ENCODE assay signal across 13 cellular contexts in genomic region chr5:82050955-82051354, GRCh38.
DNase-seq lines count a peak whose midpoint lies in the region; ATAC-seq and TF ChIP-seq lines count a peak whose summit lies in the region.
"Had no signal": no experiment of that assay in that cellular context is flagged by ENCODE, and none has a peak within 500 bp of the region (broad histone marks: within the 10 kb centered on the region; RNA-seq: fewer than 3 reads in every experiment).

No MANE protein-coding gene starts in this region.

- no peak overlapping the region for H3K4me3 ChIP-seq in breast epithelium

- H3K27me3 ChIP-seq in breast epithelium: no peaks in the 10 kb centered on the region

- H3K9me3 ChIP-seq in breast epithelium: no peaks in the 10 kb centered on the region

- TF ChIP-seq CTCF in breast epithelium (IDR thresholded peaks at IDR 0.05): no peak

- ATAC-seq in GM19324 (IDR thresholded peaks at IDR 0.05; ENCODE audit: low FRiP score, unreplicated experiment) (no peak), HG03457 (IDR thresholded peaks at IDR 0.05; ENCODE audit: unreplicated experiment) (no peak)
- ATAC-seq: CD8-positive, alpha-beta T cell had no signal

- no peak overlapping the region for H3K27ac ChIP-seq in breast epithelium

- DNase-seq in NCI-H187 treated with DMSO at 0.1 percent for 48 hours (lab: John Stamatoyannopoulos, UW): peak; percentile 7
- no peak for DNase-seq in NCI-H187 (lab: John Stamatoyannopoulos, UW)
- peak; percentile 7 for DNase-seq in RPMI7951 (ENCODE audit: low read depth)
- DNase-seq in foreskin melanocyte: peak; percentile 32
- no peak for DNase-seq in breast epithelium (ENCODE audit: low spot score in 2 of 2)
- DNase-seq in DMS53 (lab: John Stamatoyannopoulos, UW): no peak
- DNase-seq: CD8-positive, alpha-beta T cell; COR-L47; DMS153; GF-D8; HCEC 1CT had no signal

- intact Hi-C loops in breast epithelium (cut with DNase I; ENCODE audit: low total_unique reads): no loop called here

- no peak for TF ChIP-seq POLR2A in breast epithelium (IDR thresholded peaks at IDR 0.05)

- no peaks in the 10 kb centered on the region for H3K36me3 ChIP-seq in breast epithelium

- H3K4me1 ChIP-seq in breast epithelium: no peaks in the 10 kb centered on the region

Comparison
In these comparisons a context has a peak if more than half of its experiments do, and no peak if none do; other contexts are left out.
1. DNase-seq: peak in NCI-H187 treated with DMSO at 0.1 percent for 48 hours (single experiment), RPMI7951 (single experiment) and foreskin melanocyte (single experiment); none in NCI-H187 (0 of 2), breast epithelium (0 of 2) and DMS53 (single experiment).